In the genomic region with DNA sequence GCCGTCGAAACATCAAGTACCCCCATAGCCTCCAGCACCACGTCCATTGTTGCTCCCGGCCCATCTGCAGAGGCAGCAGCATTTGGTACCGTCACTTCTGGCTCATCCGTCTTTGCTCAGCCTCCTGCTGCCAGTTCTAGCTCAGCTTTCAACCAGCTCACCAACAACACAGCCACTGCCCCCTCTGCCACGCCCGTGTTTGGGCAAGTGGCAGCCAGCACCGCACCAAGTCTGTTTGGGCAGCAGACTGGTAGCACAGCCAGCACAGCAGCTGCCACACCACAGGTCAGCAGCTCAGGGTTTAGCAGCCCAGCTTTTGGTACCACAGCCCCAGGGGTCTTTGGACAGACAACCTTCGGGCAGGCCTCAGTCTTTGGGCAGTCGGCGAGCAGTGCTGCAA, we compare ENCODE assay signal across 1 cellular context.
TF ChIP-seq lines count a peak whose summit lies in the region.

No MANE protein-coding gene starts in this region.

TF ChIP-seq in K562, 482 proteins besides CTCF, POLR2A, EP300 and RAD21 (continued from another document):
- TF ChIP-seq, protein P1, sequence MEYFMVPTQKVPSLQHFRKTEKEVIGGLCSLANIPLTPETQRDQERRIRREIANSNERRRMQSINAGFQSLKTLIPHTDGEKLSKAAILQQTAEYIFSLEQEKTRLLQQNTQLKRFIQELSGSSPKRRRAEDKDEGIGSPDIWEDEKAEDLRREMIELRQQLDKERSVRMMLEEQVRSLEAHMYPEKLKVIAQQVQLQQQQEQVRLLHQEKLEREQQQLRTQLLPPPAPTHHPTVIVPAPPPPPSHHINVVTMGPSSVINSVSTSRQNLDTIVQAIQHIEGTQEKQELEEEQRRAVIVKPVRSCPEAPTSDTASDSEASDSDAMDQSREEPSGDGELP (CRISPR knock-in tag; IDR thresholded peaks at IDR 0.05; ENCODE audit: borderline replicate concordance) = no peak
- TF ChIP-seq DACH1 (IDR thresholded peaks at IDR 0.05; ENCODE audit: partially characterized antibody) (no peak), HNRNPL (IDR thresholded peaks at IDR 0.05; ENCODE audit: low read depth, low read length) (no peak), SRSF1 (IDR thresholded peaks at IDR 0.05; ENCODE audit: low read depth, low read length) (no peak), FOXM1 (IDR thresholded peaks at IDR 0.05; ENCODE audit: low read depth) (no peak), FOXM1 (CRISPR knock-in tag; IDR thresholded peaks at IDR 0.05; ENCODE audit: low read depth) (no peak), KLF10 (CRISPR knock-in tag; IDR thresholded peaks at IDR 0.05) (no peak), BHLHE40 (IDR thresholded peaks at IDR 0.05; ENCODE audit: low read length) (no peak), NCOA4 (IDR thresholded peaks at IDR 0.05; ENCODE audit: partially characterized antibody) (no peak), HMGXB4 (CRISPR knock-in tag; IDR thresholded peaks at IDR 0.05) (0 out of 2 replicates have a peak, but pooled peaks have one; percentile 72), TARDBP (IDR thresholded peaks at IDR 0.05) (no peak), SMARCE1 (IDR thresholded peaks at IDR 0.05) (no peak), ZKSCAN8 (CRISPR knock-in tag; IDR thresholded peaks at IDR 0.05) (no peak), POU5F1 (IDR thresholded peaks at IDR 0.05; ENCODE audit: borderline replicate concordance, low read depth, low read length, partially characterized antibody) (no peak), CREB3 (tag; conservative IDR thresholded peaks at IDR 0.05; ENCODE audit: low read depth) (no peak), MLX (CRISPR knock-in tag; conservative IDR thresholded peaks at IDR 0.05) (peak in 1 of 2 experiments; percentile 98; a peak in 1 of 4 replicates), SAFB (IDR thresholded peaks at IDR 0.05; ENCODE audit: borderline replicate concordance, low read depth, low read length) (no peak), ZNF347 (CRISPR knock-in tag; IDR thresholded peaks at IDR 0.05; ENCODE audit: low read depth) (no peak), ATF7 (IDR thresholded peaks at IDR 0.05) (no peak), CBX2 (IDR thresholded peaks at IDR 0.05; ENCODE audit: insufficient read depth, low read length, poor library complexity, severe bottlenecking) (no peak), HCFC1 (IDR thresholded peaks at IDR 0.05; ENCODE audit: low read depth, low read length) (no peak)
- TF ChIP-seq, protein P2, sequence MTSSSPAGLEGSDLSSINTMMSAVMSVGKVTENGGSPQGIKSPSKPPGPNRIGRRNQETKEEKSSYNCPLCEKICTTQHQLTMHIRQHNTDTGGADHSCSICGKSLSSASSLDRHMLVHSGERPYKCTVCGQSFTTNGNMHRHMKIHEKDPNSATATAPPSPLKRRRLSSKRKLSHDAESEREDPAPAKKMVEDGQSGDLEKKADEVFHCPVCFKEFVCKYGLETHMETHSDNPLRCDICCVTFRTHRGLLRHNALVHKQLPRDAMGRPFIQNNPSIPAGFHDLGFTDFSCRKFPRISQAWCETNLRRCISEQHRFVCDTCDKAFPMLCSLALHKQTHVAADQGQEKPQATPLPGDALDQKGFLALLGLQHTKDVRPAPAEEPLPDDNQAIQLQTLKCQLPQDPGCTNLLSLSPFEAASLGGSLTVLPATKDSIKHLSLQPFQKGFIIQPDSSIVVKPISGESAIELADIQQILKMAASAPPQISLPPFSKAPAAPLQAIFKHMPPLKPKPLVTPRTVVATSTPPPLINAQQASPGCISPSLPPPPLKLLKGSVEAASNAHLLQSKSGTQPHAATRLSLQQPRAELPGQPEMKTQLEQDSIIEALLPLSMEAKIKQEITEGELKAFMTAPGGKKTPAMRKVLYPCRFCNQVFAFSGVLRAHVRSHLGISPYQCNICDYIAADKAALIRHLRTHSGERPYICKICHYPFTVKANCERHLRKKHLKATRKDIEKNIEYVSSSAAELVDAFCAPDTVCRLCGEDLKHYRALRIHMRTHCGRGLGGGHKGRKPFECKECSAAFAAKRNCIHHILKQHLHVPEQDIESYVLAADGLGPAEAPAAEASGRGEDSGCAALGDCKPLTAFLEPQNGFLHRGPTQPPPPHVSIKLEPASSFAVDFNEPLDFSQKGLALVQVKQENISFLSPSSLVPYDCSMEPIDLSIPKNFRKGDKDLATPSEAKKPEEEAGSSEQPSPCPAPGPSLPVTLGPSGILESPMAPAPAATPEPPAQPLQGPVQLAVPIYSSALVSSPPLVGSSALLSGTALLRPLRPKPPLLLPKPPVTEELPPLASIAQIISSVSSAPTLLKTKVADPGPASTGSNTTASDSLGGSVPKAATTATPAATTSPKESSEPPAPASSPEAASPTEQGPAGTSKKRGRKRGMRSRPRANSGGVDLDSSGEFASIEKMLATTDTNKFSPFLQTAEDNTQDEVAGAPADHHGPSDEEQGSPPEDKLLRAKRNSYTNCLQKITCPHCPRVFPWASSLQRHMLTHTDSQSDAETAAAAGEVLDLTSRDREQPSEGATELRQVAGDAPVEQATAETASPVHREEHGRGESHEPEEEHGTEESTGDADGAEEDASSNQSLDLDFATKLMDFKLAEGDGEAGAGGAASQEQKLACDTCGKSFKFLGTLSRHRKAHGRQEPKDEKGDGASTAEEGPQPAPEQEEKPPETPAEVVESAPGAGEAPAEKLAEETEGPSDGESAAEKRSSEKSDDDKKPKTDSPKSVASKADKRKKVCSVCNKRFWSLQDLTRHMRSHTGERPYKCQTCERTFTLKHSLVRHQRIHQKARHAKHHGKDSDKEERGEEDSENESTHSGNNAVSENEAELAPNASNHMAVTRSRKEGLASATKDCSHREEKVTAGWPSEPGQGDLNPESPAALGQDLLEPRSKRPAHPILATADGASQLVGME (CRISPR knock-in tag; IDR thresholded peaks at IDR 0.05) = no peak
- TF ChIP-seq, protein P3, sequence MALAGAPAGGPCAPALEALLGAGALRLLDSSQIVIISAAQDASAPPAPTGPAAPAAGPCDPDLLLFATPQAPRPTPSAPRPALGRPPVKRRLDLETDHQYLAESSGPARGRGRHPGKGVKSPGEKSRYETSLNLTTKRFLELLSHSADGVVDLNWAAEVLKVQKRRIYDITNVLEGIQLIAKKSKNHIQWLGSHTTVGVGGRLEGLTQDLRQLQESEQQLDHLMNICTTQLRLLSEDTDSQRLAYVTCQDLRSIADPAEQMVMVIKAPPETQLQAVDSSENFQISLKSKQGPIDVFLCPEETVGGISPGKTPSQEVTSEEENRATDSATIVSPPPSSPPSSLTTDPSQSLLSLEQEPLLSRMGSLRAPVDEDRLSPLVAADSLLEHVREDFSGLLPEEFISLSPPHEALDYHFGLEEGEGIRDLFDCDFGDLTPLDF (CRISPR knock-in tag; IDR thresholded peaks at IDR 0.05) = peak; percentile 64; the same call in 1 of the 2 replicates
